ENCODE assay signal across 10 cellular contexts in genomic region chr15:71237456-71238188, GRCh38.
A peak's percentile ranks its signal among the peaks of the same experiment; 100 is the strongest.
DNase-seq lines count a peak whose midpoint lies in the region; TF ChIP-seq lines count a peak whose summit lies in the region.
"Had no signal": no experiment of that assay in that cellular context is flagged by ENCODE, and none has a peak within 500 bp of the region (broad histone marks: within the 10 kb centered on the region; RNA-seq: fewer than 3 reads in every experiment).

No MANE protein-coding gene starts in this region.

- no peaks in the 10 kb centered on the region for H3K23me2 ChIP-seq in H9 (ENCODE audit: insufficient read length, low read depth, low read length, poor library complexity, severe bottlenecking)

- H2BK5ac ChIP-seq in H9 (ENCODE audit: insufficient read length, low read length), result no peak overlapping the region

- peaks cover 0 to 5% (median 0%) of the 10 kb centered on the region in 3 experiments; a peak in 3 of 7 replicates for H3K36me3 Mint-ChIP-seq in H9 (ENCODE audit: insufficient read depth in 1 of 3, low read depth in 3 of 3)

- no peaks in the 10 kb centered on the region; a peak in 1 of 5 replicates for H3K9me3 Mint-ChIP-seq in H9

- H2BK12ac ChIP-seq in H9 (ENCODE audit: insufficient read length, low read depth, low read length), result no peak overlapping the region

- DNase-seq in GM12864 (ENCODE audit: low read depth) (no peak), RPMI7951 (ENCODE audit: low read depth) (peak; percentile 98), fibroblast of villous mesenchyme (ENCODE audit: low read depth) (peak; percentile 98), osteoblast (ENCODE audit: insufficient read length, low spot score, missing footprints) (peak; percentile 90), H9 (no peak), activated gamma-delta T cell treated with Interleukin-2 at 50 U/mL for 16 hours (no peak), SIG-M5 treated with dmso at 0.1 percent for 504 hours (lab: John Stamatoyannopoulos, UW; ENCODE audit: unreplicated experiment) (no peak), NCI-H526 treated with DMSO at 0.1 percent for 48 hours (lab: John Stamatoyannopoulos, UW) (no peak)
- DNase-seq: gastrocnemius medialis had no signal

- H3K4me3 Mint-ChIP-seq in H9, result no peak overlapping the region

- H2AFZ ChIP-seq in osteoblast (ENCODE audit: low read length) (peak overlapping the region; percentile 16), H9 (ENCODE audit: low read length) (no peak overlapping the region)

- H3K27ac ChIP-seq in osteoblast (ENCODE audit: low read depth, low read length), result peak overlapping the region; percentile 18
- no peak overlapping the region for H3K27ac ChIP-seq in H9 (ENCODE audit: insufficient read length, low read depth, low read length)
- H3K27ac ChIP-seq: gastrocnemius medialis, tibial nerve had no signal

- H2BK15ac ChIP-seq in H9 (ENCODE audit: low read depth, low read length), result no peak overlapping the region

- H3K27me3 ChIP-seq in osteoblast (ENCODE audit: insufficient read depth, low read length) (no peaks in the 10 kb centered on the region), H9 (ENCODE audit: insufficient read depth, low read length) (no peaks in the 10 kb centered on the region)
- H3K27me3 ChIP-seq: gastrocnemius medialis, tibial nerve had no signal

- no peak overlapping the region for H3K9ac ChIP-seq in H9 (ENCODE audit: extremely low read depth, insufficient read length, low read length)

- peaks cover 26 to 28% of the 10 kb centered on the region in 2 experiments for H3K4me1 Mint-ChIP-seq in H9

- H3K79me2 ChIP-seq in osteoblast (ENCODE audit: insufficient read depth, low read length) (no peaks in the 10 kb centered on the region), H9 (ENCODE audit: insufficient read depth, low read length) (no peaks in the 10 kb centered on the region)

- peaks cover 1% of the 10 kb centered on the region; the same call in 1 of the 2 replicates for H3K27me3 Mint-ChIP-seq in H9 (ENCODE audit: low read depth)

- H4K20me1 ChIP-seq in osteoblast (ENCODE audit: insufficient read depth, low read length) (no peaks in the 10 kb centered on the region), H9 (ENCODE audit: control insufficient read depth, insufficient read depth, insufficient read length) (no peaks in the 10 kb centered on the region)

- no peak overlapping the region for H4K8ac ChIP-seq in H9 (replicated peaks; ENCODE audit: insufficient read length, low read depth, low read length)

- H3K4ac ChIP-seq in H9 (ENCODE audit: low read depth, low read length), result no peak overlapping the region

- H3K27ac Mint-ChIP-seq in H9, result 0 out of 7 replicates have a peak overlapping the region, but pooled peaks of 1 of the 3 experiments have one; percentile 2

- TF ChIP-seq CTCF in GM12864 (IDR thresholded peaks at IDR 0.05; ENCODE audit: low read depth, low read length, missing control alignments) (peak; percentile 4), fibroblast of villous mesenchyme (IDR thresholded peaks at IDR 0.05; ENCODE audit: insufficient read depth, low read depth, low read length) (no peak), osteoblast (IDR thresholded peaks at IDR 0.05; ENCODE audit: extremely low read depth, low read depth, low read length) (peak; percentile 9), H9 (conservative IDR thresholded peaks at IDR 0.05) (no peak)

- no peak overlapping the region for H2BK120ac ChIP-seq in H9 (ENCODE audit: low read depth, low read length, poor library complexity, severe bottlenecking)

- H2AK5ac ChIP-seq in H9 (ENCODE audit: insufficient read length, low read length), result no peak overlapping the region

- H3K79me1 ChIP-seq in H9 (ENCODE audit: insufficient read depth, low read depth, low read length, poor library complexity, severe bottlenecking), result no peaks in the 10 kb centered on the region

- H4K5ac ChIP-seq in H9 (ENCODE audit: insufficient read length, low read depth, low read length), result no peak overlapping the region

- no peak overlapping the region for H3K18ac ChIP-seq in H9 (ENCODE audit: insufficient read length, low read depth, low read length)

- no peak overlapping the region for H4K91ac ChIP-seq in H9 (ENCODE audit: insufficient read length, low read depth, low read length)

- no peak overlapping the region for H3K14ac ChIP-seq in H9 (ENCODE audit: insufficient read depth, low read length)

- H3K9me3 ChIP-seq in osteoblast (ENCODE audit: low read depth, low read length), result no peaks in the 10 kb centered on the region
- H3K9me3 ChIP-seq in H9 (ENCODE audit: control insufficient read depth, low read depth, low read length), result no peaks in the 10 kb centered on the region
- H3K9me3 ChIP-seq: gastrocnemius medialis, tibial nerve had no signal

- WGBS in H9 (ENCODE audit: extremely low coverage, insufficient read length, low lambda C conversion rate), result no CpG with 5 or more reads among the region's 11 CpGs

- no peak overlapping the region for H3T11ph ChIP-seq in H9 (ENCODE audit: low read length)

- H3K23ac ChIP-seq in H9 (ENCODE audit: insufficient read length, low read depth, low read length), result no peak overlapping the region

- H3K56ac ChIP-seq in H9 (ENCODE audit: insufficient read length, low read depth, low read length), result no peak overlapping the region

- H3K4me2 ChIP-seq in osteoblast (ENCODE audit: insufficient read depth, low read length) (no peak overlapping the region), H9 (ENCODE audit: insufficient read depth, insufficient read length, low read length) (no peak overlapping the region)

- H3K36me3 ChIP-seq in osteoblast (ENCODE audit: insufficient read depth, low read length), result no peaks in the 10 kb centered on the region
- H3K36me3 ChIP-seq: gastrocnemius medialis, tibial nerve had no signal

- no peak overlapping the region for H2BK20ac ChIP-seq in H9 (ENCODE audit: low read depth, low read length, poor library complexity, severe bottlenecking)

- no peak overlapping the region for H3K4me3 ChIP-seq in GM12864 (ENCODE audit: low read depth, low read length)
- no peak overlapping the region for H3K4me3 ChIP-seq in fibroblast of villous mesenchyme (ENCODE audit: low read depth, low read length)
- no peak overlapping the region for H3K4me3 ChIP-seq in osteoblast (ENCODE audit: insufficient read depth, low read length)
- H3K4me3 ChIP-seq: gastrocnemius medialis, tibial nerve had no signal

- peaks cover 12% of the 10 kb centered on the region for H3K4me1 ChIP-seq in osteoblast (ENCODE audit: insufficient read depth, low read length)
- H3K4me1 ChIP-seq in H9 (ENCODE audit: insufficient read depth, low read length), result peaks cover 2% of the 10 kb centered on the region; the same call in 1 of the 2 replicates
- H3K4me1 ChIP-seq: gastrocnemius medialis, tibial nerve had no signal

Comparison
In these comparisons a context has a peak if more than half of its experiments do, and no peak if none do; other contexts are left out.
1. DNase-seq: peak in RPMI7951 (single experiment), fibroblast of villous mesenchyme (single experiment) and osteoblast (single experiment); none in GM12864 (single experiment), H9 (single experiment), activated gamma-delta T cell treated with Interleukin-2 at 50 U/mL for 16 hours (single experiment), SIG-M5 treated with dmso at 0.1 percent for 504 hours (single experiment) and NCI-H526 treated with DMSO at 0.1 percent for 48 hours (single experiment).
2. CTCF ChIP-seq: peak in GM12864 (single experiment) and osteoblast (single experiment); none in fibroblast of villous mesenchyme (single experiment) and H9 (single experiment).